In genomic region chr2:199430219-199430618, GRCh38 we compare ENCODE assay signal across 18 cellular contexts.
"Had no signal": no experiment of that assay in that cellular context is flagged by ENCODE, and none has a peak within 500 bp of the region (broad histone marks: within the 10 kb centered on the region; RNA-seq: fewer than 3 reads in every experiment).

No MANE protein-coding gene starts in this region.

- H3K9me3 ChIP-seq: MG63, SJCRH30 had no signal

- H3K27me3 ChIP-seq: MG63, SJCRH30 had no signal

- H3K27ac ChIP-seq: SJCRH30 had no signal

- H3K4me3 ChIP-seq: MG63, SJCRH30 had no signal

- DNase-seq: KBM-7, MG63, NCI-H1092, NCI-H1105 treated with DMSO at 0.1 percent for 48 hours, NCI-H1417 treated with DMSO at 0.1 percent for 48 hours, NCI-H146, NCI-H1694 treated with DMSO at 0.1 percent for 48 hours, NCI-H1930, NCI-H2081, NCI-H2107, NCI-H2227 treated with DMSO at 0.1 percent for 48 hours, NCI-H524, NCI-H69, NCI-H774, SHP77 treated with DMSO at 0.1 percent for 48 hours, SJCRH30 had no signal

- ATAC-seq: Right ventricle myocardium inferior, SK-N-SH treated with all-trans-retinoic acid at 6 μM for 48 hours had no signal

- H3K4me1 ChIP-seq: SJCRH30 had no signal
